In the genomic region with DNA sequence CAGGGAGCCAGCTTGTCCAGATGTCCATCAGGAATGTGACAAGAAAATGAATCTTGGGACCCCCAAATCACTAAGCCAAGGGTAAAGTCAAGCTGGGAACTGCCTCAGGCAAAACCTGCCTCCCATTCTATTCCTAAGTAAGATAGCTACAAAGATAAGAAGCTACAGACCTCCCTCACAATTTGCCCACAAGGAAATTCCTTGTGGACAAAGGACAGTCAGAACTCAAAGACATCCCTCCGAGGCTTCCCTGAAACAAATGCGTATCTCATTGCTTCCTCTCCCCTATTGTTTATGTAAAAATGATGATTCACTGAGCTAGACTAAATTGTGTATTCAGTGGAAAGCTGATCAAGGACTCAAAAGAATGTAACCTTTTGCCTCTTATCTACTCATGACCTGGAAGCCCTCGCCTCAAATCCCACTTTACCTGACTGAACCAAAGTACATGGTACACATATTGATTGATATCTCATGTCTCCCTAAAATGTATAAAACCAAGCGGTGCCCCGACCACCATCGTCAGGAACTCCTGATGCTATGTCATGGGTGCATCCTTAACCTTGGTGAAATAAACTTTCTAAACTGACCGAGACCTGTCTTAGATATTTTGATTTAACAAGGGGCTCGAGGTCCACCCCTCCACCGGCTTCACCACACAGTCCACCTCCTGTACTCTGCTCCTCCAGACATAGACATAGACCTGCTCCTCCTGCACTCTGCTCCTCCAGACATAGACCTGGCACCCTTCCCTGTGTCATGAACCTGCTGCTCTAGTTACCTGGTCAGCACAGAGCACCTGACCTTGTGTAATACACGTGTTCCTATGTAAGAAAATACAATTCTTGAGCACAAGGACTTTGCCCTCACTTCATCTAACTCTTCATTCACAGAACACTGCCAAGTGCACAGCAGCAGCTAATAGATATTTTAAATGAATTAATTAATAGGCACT, we compare ENCODE assay signal across 15 cellular contexts.
A peak's percentile ranks its signal among the peaks of the same experiment; 100 is the strongest.
DNase-seq lines count a peak whose midpoint lies in the region; ATAC-seq, FAIRE-seq and TF ChIP-seq lines count a peak whose summit lies in the region.
"Had no signal": no experiment of that assay in that cellular context is flagged by ENCODE, and none has a peak within 500 bp of the region (broad histone marks: within the 10 kb centered on the region; RNA-seq: fewer than 3 reads in every experiment).

No MANE protein-coding gene starts in this region.

- TF ChIP-seq POLR2A in HepG2 (IDR thresholded peaks at IDR 0.05; ENCODE audit: insufficient read depth in 1 of 2, low read depth in 2 of 2, low read length in 2 of 2) (no peak), right lobe of liver (IDR thresholded peaks at IDR 0.05) (no peak)

- H3K4me3 ChIP-seq in HepG2 (replicated peaks in 1 of 3; ENCODE audit: insufficient read depth in 1 of 3, low read depth in 2 of 3, low read length in 3 of 3), result no peak overlapping the region
- H3K4me3 ChIP-seq in right lobe of liver, result no peak overlapping the region
- no peak overlapping the region for H3K4me3 ChIP-seq in bronchial epithelial cell (ENCODE audit: low read depth, low read length)
- peak overlapping the region; percentile 16; the same call in 1 of the 2 replicates for H3K4me3 ChIP-seq in iPS-20b (ENCODE audit: low read length)
- H3K4me3 ChIP-seq in urinary bladder (ENCODE audit: low read depth, low read length), result no peak overlapping the region
- no peak overlapping the region for H3K4me3 ChIP-seq in left ventricle myocardium inferior
- H3K4me3 ChIP-seq: MG63, upper lobe of left lung had no signal

- POLR2A ChIA-PET in HepG2 (lab: Yijun Ruan, JAX), result no interaction called here

- H3K27ac ChIP-seq in HepG2 (ENCODE audit: extremely low read length, insufficient read depth, low read length) (no peak overlapping the region), right lobe of liver (no peak overlapping the region), iPS-20b (ENCODE audit: low read length) (no peak overlapping the region), urinary bladder (ENCODE audit: low read depth) (peak overlapping the region; percentile 28), left ventricle myocardium inferior (replicated peaks) (no peak overlapping the region)
- H3K27ac ChIP-seq: upper lobe of left lung had no signal

- no peak overlapping the region for H3K4me2 ChIP-seq in HepG2 (ENCODE audit: low read depth, low read length)

- no peaks in the 10 kb centered on the region for H3K27me3 ChIP-seq in HepG2 (ENCODE audit: control insufficient read depth in 1 of 2, insufficient read depth in 2 of 2, low read length in 2 of 2)
- H3K27me3 ChIP-seq in right lobe of liver, result no peaks in the 10 kb centered on the region
- H3K27me3 ChIP-seq in bronchial epithelial cell (ENCODE audit: control insufficient read depth, insufficient read depth, low read length), result no peaks in the 10 kb centered on the region
- no peaks in the 10 kb centered on the region for H3K27me3 ChIP-seq in iPS-20b (ENCODE audit: insufficient read depth, low read length)
- no peaks in the 10 kb centered on the region for H3K27me3 ChIP-seq in left ventricle myocardium inferior (ENCODE audit: low read depth)
- H3K27me3 ChIP-seq: MG63, upper lobe of left lung had no signal

- no peak for FAIRE-seq in HepG2 (lab: Jason Lieb, UNC)
- no peak for FAIRE-seq in bronchial epithelial cell (lab: Jason Lieb, UNC)
- FAIRE-seq: A204.1 had no signal

- ATAC-seq in HepG2 (peak; percentile 28; the same call in 1 of the 3 replicates), right lobe of liver (no peak)
- ATAC-seq: Panc1 had no signal

- H3K9me3 ChIP-seq in HepG2 (ENCODE audit: low read length), result no peaks in the 10 kb centered on the region
- H3K9me3 ChIP-seq in right lobe of liver, result no peaks in the 10 kb centered on the region
- H3K9me3 ChIP-seq in iPS-20b (ENCODE audit: insufficient read depth, low read depth, low read length), result no peaks in the 10 kb centered on the region
- H3K9me3 ChIP-seq in left ventricle myocardium inferior (replicated peaks), result peaks cover 8% of the 10 kb centered on the region
- H3K9me3 ChIP-seq: upper lobe of left lung had no signal

- peaks cover 9 to 13% of the 10 kb centered on the region in 2 experiments; a peak in 4 of 5 replicates for H3K36me3 ChIP-seq in HepG2 (replicated peaks in 1 of 2; ENCODE audit: control insufficient read depth in 1 of 2, insufficient read depth in 2 of 2, low read length in 2 of 2)
- no peaks in the 10 kb centered on the region for H3K36me3 ChIP-seq in right lobe of liver
- H3K36me3 ChIP-seq in bronchial epithelial cell (ENCODE audit: control insufficient read depth, insufficient read depth, low read length), result peaks cover under 1% of the 10 kb centered on the region
- H3K36me3 ChIP-seq in iPS-20b (ENCODE audit: insufficient read depth, low read depth, low read length), result peaks cover 18% of the 10 kb centered on the region
- H3K36me3 ChIP-seq in urinary bladder (ENCODE audit: insufficient read depth), result no peaks in the 10 kb centered on the region
- peaks cover 3% of the 10 kb centered on the region for H3K36me3 ChIP-seq in left ventricle myocardium inferior

- H3K9ac ChIP-seq in HepG2 (ENCODE audit: insufficient read depth, low read depth, low read length), result no peak overlapping the region
- H3K9ac ChIP-seq in iPS-20b (ENCODE audit: low read depth, low read length), result peak overlapping the region; percentile 11; the same call in 1 of the 2 replicates

- CTCF ChIA-PET in HepG2 (lab: Yijun Ruan, JAX; ENCODE audit: low intra/inter-chr PET ratio, low total read pairs), result no interaction called here

- TF ChIP-seq CTCF in HepG2 (CRISPR knock-in tag; IDR thresholded peaks at IDR 0.05) (no peak), right lobe of liver (IDR thresholded peaks at IDR 0.05) (no peak), bronchial epithelial cell (IDR thresholded peaks at IDR 0.05; ENCODE audit: insufficient read depth, low read length, severe bottlenecking) (no peak), left ventricle myocardium inferior (IDR thresholded peaks at IDR 0.05; ENCODE audit: borderline replicate concordance) (no peak)

- TF ChIP-seq EP300 in HepG2 (IDR thresholded peaks at IDR 0.05; ENCODE audit: low read depth in 2 of 2, low read length in 2 of 2) (no peak), HepG2 (CRISPR knock-in tag; IDR thresholded peaks at IDR 0.05; ENCODE audit: borderline replicate concordance) (no peak)

- in situ Hi-C loops in HepG2 (cut with HindIII; ENCODE audit: extremely low pct_ligation_motif_present, low pct_unique_long_range_greater_than_20kb), result no loop called here

- DNase-seq in HepG2 (ENCODE audit: low spot score), result peak; percentile 60
- DNase-seq in right lobe of liver, result no peak
- peak; percentile 35 for DNase-seq in bronchial epithelial cell (ENCODE audit: low read depth)
- DNase-seq in left ventricle myocardium inferior, result no peak
- no peak for DNase-seq in DMS79 (lab: John Stamatoyannopoulos, UW)
- no peak for DNase-seq in DMS153 treated with DMSO at 0.1 percent for 48 hours (lab: John Stamatoyannopoulos, UW; ENCODE audit: unreplicated experiment)
- DNase-seq: activated CD8-positive, alpha-beta memory T cell treated with anti-CD3 and anti-CD28 coated beads, Interleukin-2, amount 50 U/mL, for 4 hours; DMS79 treated with DMSO at 0.1 percent for 48 hours; effector CD4-positive, alpha-beta T cell; MG63; upper lobe of left lung had no signal

- no peaks in the 10 kb centered on the region for H4K20me1 ChIP-seq in HepG2 (ENCODE audit: insufficient read depth, low read length)

- no TSS peak for BruUV-seq in HepG2 (replicated peaks; lab: Mats Ljungman, UMichigan)

- H3K4me1 ChIP-seq in HepG2 (ENCODE audit: insufficient read depth, low read length) (peaks cover 20% of the 10 kb centered on the region), right lobe of liver (no peaks in the 10 kb centered on the region), iPS-20b (ENCODE audit: insufficient read depth, low read length) (peaks cover 32% of the 10 kb centered on the region), urinary bladder (ENCODE audit: insufficient read depth) (peaks cover 1% of the 10 kb centered on the region), left ventricle myocardium inferior (no peaks in the 10 kb centered on the region)
- H3K4me1 ChIP-seq: upper lobe of left lung had no signal

- H3K79me2 ChIP-seq in HepG2 (ENCODE audit: insufficient read depth, low read length), result no peaks in the 10 kb centered on the region

- intact Hi-C loops in HepG2 (cut with micrococcal nuclease; ENCODE audit: unreplicated experiment), result no loop called here
- intact Hi-C loops in right lobe of liver (cut with DNase I), result no loop called here
- intact Hi-C loops in left ventricle myocardium inferior (cut with micrococcal nuclease), result no loop called here

- no peak overlapping the region for H2AFZ ChIP-seq in HepG2 (ENCODE audit: low read length)

- no peak for TF ChIP-seq RAD21 in HepG2 (CRISPR knock-in tag; IDR thresholded peaks at IDR 0.05)

- WGBS in HepG2 (ENCODE audit: low lambda C conversion rate), result 80% methylated on average over 10 of the region's 10 CpGs
- 72% methylated on average over 7 of the region's 10 CpGs for WGBS in right lobe of liver (ENCODE audit: insufficient coverage, low coverage, low lambda C conversion rate, missing lambda C conversion rate)
- 74% methylated on average over 10 of the region's 10 CpGs for WGBS in urinary bladder

TF ChIP-seq in HepG2, 621 proteins besides CTCF, POLR2A, EP300 and RAD21 (continues in another document):
- TF ChIP-seq SAP130 (CRISPR knock-in tag; IDR thresholded peaks at IDR 0.05; ENCODE audit: low read depth) (0 out of 2 replicates have a peak, but pooled peaks have one; percentile 22), RARA (CRISPR knock-in tag; IDR thresholded peaks at IDR 0.05) (peak; percentile 10; the same call in 1 of the 2 replicates), SIN3B (IDR thresholded peaks at IDR 0.05; ENCODE audit: low read length) (no peak), NFYB (CRISPR knock-in tag; IDR thresholded peaks at IDR 0.05) (no peak), CEBPB (IDR thresholded peaks at IDR 0.05; ENCODE audit: borderline replicate concordance, low read depth, low read length) (no peak), RXRB (CRISPR knock-in tag; IDR thresholded peaks at IDR 0.05; ENCODE audit: borderline replicate concordance) (peak; percentile 35; the same call in 1 of the 2 replicates), TBX2 (CRISPR knock-in tag; IDR thresholded peaks at IDR 0.05; ENCODE audit: borderline replicate concordance) (no peak), ZNF317 (CRISPR knock-in tag; IDR thresholded peaks at IDR 0.05) (peak; percentile 78; the same call in 1 of the 2 replicates), PPARG (CRISPR knock-in tag; conservative IDR thresholded peaks at IDR 0.05) (peak; percentile 65; the same call in 1 of the 2 replicates), MED1 (CRISPR knock-in tag; IDR thresholded peaks at IDR 0.05) (no peak)
- TF ChIP-seq, protein P1, sequence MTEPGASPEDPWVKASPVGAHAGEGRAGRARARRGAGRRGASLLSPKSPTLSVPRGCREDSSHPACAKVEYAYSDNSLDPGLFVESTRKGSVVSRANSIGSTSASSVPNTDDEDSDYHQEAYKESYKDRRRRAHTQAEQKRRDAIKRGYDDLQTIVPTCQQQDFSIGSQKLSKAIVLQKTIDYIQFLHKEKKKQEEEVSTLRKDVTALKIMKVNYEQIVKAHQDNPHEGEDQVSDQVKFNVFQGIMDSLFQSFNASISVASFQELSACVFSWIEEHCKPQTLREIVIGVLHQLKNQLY (CRISPR knock-in tag; IDR thresholded peaks at IDR 0.05), result no peak

Comparison
In these comparisons a context has a peak if more than half of its experiments do, and no peak if none do; other contexts are left out.
1. DNase-seq: peak in HepG2 (single experiment) and bronchial epithelial cell (single experiment); none in right lobe of liver (0 of 3), left ventricle myocardium inferior (single experiment), DMS79 (single experiment) and DMS153 treated with DMSO at 0.1 percent for 48 hours (single experiment).